1 cellular context compared by ENCODE assay signal in the genomic region with DNA sequence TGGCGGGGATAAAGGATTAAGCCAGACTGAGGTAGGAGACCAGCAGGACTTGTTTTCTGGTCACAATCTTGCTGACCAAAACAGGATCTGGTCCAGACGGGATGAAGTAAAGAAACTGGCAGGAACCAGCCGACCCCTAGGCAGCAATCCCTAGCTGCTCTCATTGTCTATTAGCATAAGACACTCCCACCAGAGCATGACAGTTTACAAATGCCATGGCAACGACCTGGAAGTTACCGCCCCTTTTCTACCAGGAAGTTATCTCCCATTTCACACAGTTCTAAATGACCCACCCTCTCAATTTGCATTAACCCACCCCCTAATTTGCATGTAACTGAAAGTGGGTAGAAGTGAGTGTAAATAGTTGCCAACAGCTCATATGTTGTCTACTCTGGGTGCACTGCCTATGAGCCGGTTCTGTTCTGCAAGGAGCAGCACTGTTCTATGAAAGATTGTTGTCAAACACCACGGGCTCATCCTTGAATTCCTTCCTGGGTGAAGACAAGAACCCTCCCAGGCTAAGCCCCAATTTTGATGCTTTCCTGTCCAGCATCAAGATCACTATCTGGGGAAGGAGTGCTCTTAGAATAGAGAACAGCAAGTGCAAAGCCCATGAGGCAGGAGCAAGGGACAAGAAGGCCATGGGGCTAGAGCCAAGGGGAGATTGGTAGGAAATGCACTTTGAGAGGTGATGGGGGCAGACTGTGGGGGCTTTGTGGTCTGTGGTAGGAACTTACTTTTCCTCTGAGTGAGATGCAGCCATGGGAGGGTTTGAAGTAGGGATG.
TF ChIP-seq lines count a peak whose summit lies in the region.

No MANE protein-coding gene starts in this region.

TF ChIP-seq in K562, 482 proteins besides CTCF, POLR2A, EP300 and RAD21 (continued from another document and continues in another):
- TF ChIP-seq HNRNPLL (IDR thresholded peaks at IDR 0.05; ENCODE audit: low read depth, low read length, poor library complexity, severe bottlenecking) = no peak
- TF ChIP-seq CSDE1 (IDR thresholded peaks at IDR 0.05) = peak in 1 of 2 experiments; percentile 84; a peak in 2 of 4 replicates
- TF ChIP-seq, protein P1, sequence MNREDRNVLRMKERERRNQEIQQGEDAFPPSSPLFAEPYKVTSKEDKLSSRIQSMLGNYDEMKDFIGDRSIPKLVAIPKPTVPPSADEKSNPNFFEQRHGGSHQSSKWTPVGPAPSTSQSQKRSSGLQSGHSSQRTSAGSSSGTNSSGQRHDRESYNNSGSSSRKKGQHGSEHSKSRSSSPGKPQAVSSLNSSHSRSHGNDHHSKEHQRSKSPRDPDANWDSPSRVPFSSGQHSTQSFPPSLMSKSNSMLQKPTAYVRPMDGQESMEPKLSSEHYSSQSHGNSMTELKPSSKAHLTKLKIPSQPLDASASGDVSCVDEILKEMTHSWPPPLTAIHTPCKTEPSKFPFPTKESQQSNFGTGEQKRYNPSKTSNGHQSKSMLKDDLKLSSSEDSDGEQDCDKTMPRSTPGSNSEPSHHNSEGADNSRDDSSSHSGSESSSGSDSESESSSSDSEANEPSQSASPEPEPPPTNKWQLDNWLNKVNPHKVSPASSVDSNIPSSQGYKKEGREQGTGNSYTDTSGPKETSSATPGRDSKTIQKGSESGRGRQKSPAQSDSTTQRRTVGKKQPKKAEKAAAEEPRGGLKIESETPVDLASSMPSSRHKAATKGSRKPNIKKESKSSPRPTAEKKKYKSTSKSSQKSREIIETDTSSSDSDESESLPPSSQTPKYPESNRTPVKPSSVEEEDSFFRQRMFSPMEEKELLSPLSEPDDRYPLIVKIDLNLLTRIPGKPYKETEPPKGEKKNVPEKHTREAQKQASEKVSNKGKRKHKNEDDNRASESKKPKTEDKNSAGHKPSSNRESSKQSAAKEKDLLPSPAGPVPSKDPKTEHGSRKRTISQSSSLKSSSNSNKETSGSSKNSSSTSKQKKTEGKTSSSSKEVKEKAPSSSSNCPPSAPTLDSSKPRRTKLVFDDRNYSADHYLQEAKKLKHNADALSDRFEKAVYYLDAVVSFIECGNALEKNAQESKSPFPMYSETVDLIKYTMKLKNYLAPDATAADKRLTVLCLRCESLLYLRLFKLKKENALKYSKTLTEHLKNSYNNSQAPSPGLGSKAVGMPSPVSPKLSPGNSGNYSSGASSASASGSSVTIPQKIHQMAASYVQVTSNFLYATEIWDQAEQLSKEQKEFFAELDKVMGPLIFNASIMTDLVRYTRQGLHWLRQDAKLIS (CRISPR knock-in tag; IDR thresholded peaks at IDR 0.05) = no peak
- TF ChIP-seq TBL1XR1 (IDR thresholded peaks at IDR 0.05; ENCODE audit: low read length in 2 of 2) = no peak
- TF ChIP-seq, protein P2, sequence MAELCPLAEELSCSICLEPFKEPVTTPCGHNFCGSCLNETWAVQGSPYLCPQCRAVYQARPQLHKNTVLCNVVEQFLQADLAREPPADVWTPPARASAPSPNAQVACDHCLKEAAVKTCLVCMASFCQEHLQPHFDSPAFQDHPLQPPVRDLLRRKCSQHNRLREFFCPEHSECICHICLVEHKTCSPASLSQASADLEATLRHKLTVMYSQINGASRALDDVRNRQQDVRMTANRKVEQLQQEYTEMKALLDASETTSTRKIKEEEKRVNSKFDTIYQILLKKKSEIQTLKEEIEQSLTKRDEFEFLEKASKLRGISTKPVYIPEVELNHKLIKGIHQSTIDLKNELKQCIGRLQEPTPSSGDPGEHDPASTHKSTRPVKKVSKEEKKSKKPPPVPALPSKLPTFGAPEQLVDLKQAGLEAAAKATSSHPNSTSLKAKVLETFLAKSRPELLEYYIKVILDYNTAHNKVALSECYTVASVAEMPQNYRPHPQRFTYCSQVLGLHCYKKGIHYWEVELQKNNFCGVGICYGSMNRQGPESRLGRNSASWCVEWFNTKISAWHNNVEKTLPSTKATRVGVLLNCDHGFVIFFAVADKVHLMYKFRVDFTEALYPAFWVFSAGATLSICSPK (IDR thresholded peaks at IDR 0.05; ENCODE audit: borderline replicate concordance) = no peak
- TF ChIP-seq HCFC1 (IDR thresholded peaks at IDR 0.05; ENCODE audit: low read depth, low read length) = peak; percentile 42
- TF ChIP-seq, protein P3, sequence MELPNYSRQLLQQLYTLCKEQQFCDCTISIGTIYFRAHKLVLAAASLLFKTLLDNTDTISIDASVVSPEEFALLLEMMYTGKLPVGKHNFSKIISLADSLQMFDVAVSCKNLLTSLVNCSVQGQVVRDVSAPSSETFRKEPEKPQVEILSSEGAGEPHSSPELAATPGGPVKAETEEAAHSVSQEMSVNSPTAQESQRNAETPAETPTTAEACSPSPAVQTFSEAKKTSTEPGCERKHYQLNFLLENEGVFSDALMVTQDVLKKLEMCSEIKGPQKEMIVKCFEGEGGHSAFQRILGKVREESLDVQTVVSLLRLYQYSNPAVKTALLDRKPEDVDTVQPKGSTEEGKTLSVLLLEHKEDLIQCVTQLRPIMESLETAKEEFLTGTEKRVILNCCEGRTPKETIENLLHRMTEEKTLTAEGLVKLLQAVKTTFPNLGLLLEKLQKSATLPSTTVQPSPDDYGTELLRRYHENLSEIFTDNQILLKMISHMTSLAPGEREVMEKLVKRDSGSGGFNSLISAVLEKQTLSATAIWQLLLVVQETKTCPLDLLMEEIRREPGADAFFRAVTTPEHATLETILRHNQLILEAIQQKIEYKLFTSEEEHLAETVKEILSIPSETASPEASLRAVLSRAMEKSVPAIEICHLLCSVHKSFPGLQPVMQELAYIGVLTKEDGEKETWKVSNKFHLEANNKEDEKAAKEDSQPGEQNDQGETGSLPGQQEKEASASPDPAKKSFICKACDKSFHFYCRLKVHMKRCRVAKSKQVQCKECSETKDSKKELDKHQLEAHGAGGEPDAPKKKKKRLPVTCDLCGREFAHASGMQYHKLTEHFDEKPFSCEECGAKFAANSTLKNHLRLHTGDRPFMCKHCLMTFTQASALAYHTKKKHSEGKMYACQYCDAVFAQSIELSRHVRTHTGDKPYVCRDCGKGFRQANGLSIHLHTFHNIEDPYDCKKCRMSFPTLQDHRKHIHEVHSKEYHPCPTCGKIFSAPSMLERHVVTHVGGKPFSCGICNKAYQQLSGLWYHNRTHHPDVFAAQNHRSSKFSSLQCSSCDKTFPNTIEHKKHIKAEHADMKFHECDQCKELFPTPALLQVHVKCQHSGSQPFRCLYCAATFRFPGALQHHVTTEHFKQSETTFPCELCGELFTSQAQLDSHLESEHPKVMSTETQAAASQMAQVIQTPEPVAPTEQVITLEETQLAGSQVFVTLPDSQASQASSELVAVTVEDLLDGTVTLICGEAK (IDR thresholded peaks at IDR 0.05) = peak; percentile 93
- TF ChIP-seq, protein P3 (CRISPR knock-in tag; IDR thresholded peaks at IDR 0.05) = no peak
- TF ChIP-seq, protein P4, sequence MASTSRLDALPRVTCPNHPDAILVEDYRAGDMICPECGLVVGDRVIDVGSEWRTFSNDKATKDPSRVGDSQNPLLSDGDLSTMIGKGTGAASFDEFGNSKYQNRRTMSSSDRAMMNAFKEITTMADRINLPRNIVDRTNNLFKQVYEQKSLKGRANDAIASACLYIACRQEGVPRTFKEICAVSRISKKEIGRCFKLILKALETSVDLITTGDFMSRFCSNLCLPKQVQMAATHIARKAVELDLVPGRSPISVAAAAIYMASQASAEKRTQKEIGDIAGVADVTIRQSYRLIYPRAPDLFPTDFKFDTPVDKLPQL (IDR thresholded peaks at IDR 0.05; ENCODE audit: extremely low read depth, insufficient read length) = no peak
- no peak for TF ChIP-seq FIP1L1 (IDR thresholded peaks at IDR 0.05; ENCODE audit: low read depth, low read length, poor library complexity, severe bottlenecking)
- peak; percentile 65 for TF ChIP-seq RBM25 (IDR thresholded peaks at IDR 0.05; ENCODE audit: low read depth, low read length, severe bottlenecking)
- TF ChIP-seq, protein P5, sequence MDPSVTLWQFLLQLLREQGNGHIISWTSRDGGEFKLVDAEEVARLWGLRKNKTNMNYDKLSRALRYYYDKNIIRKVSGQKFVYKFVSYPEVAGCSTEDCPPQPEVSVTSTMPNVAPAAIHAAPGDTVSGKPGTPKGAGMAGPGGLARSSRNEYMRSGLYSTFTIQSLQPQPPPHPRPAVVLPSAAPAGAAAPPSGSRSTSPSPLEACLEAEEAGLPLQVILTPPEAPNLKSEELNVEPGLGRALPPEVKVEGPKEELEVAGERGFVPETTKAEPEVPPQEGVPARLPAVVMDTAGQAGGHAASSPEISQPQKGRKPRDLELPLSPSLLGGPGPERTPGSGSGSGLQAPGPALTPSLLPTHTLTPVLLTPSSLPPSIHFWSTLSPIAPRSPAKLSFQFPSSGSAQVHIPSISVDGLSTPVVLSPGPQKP (CRISPR knock-in tag; IDR thresholded peaks at IDR 0.05) = no peak
- TF ChIP-seq TAF15 (IDR thresholded peaks at IDR 0.05; ENCODE audit: low read depth, low read length) = no peak
- peak; percentile 94 for TF ChIP-seq SP1 (CRISPR knock-in tag; IDR thresholded peaks at IDR 0.05)
- peak; percentile 14 for TF ChIP-seq MEIS2 (IDR thresholded peaks at IDR 0.05; ENCODE audit: partially characterized antibody)
- TF ChIP-seq ZNF12 (CRISPR knock-in tag; IDR thresholded peaks at IDR 0.05) = peak; percentile 48; the same call in 1 of the 2 replicates
- TF ChIP-seq GTF2F1 (IDR thresholded peaks at IDR 0.05; ENCODE audit: low read depth, low read length) = no peak
- no peak for TF ChIP-seq ZNF561 (CRISPR knock-in tag; conservative IDR thresholded peaks at IDR 0.05)
- peak in 1 of 2 experiments; percentile 16; a peak in 2 of 4 replicates for TF ChIP-seq RCOR1 (IDR thresholded peaks at IDR 0.05; ENCODE audit: borderline replicate concordance in 1 of 2, low read depth in 2 of 2, low read length in 2 of 2)
- peak; percentile 96 for TF ChIP-seq MXI1 (IDR thresholded peaks at IDR 0.05; ENCODE audit: low read depth, low read length)
- TF ChIP-seq, protein P6, sequence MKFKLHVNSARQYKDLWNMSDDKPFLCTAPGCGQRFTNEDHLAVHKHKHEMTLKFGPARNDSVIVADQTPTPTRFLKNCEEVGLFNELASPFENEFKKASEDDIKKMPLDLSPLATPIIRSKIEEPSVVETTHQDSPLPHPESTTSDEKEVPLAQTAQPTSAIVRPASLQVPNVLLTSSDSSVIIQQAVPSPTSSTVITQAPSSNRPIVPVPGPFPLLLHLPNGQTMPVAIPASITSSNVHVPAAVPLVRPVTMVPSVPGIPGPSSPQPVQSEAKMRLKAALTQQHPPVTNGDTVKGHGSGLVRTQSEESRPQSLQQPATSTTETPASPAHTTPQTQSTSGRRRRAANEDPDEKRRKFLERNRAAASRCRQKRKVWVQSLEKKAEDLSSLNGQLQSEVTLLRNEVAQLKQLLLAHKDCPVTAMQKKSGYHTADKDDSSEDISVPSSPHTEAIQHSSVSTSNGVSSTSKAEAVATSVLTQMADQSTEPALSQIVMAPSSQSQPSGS (CRISPR knock-in tag; IDR thresholded peaks at IDR 0.05) = no peak
- peak; percentile 35; the same call in 1 of the 2 replicates for TF ChIP-seq HDAC2 (IDR thresholded peaks at IDR 0.05)
- TF ChIP-seq HSF4 (CRISPR knock-in tag; IDR thresholded peaks at IDR 0.05; ENCODE audit: borderline replicate concordance) = no peak
- TF ChIP-seq DPF2 (IDR thresholded peaks at IDR 0.05) = peak; percentile 15; the same call in 1 of the 2 replicates
- TF ChIP-seq OTX1 (CRISPR knock-in tag; IDR thresholded peaks at IDR 0.05) = no peak
- peak; percentile 98 for TF ChIP-seq BMI1 (IDR thresholded peaks at IDR 0.05; ENCODE audit: low read length)
- TF ChIP-seq, protein P7, sequence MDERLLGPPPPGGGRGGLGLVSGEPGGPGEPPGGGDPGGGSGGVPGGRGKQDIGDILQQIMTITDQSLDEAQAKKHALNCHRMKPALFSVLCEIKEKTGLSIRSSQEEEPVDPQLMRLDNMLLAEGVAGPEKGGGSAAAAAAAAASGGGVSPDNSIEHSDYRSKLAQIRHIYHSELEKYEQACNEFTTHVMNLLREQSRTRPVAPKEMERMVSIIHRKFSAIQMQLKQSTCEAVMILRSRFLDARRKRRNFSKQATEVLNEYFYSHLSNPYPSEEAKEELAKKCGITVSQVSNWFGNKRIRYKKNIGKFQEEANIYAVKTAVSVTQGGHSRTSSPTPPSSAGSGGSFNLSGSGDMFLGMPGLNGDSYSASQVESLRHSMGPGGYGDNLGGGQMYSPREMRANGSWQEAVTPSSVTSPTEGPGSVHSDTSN (CRISPR knock-in tag; IDR thresholded peaks at IDR 0.05; ENCODE audit: low read depth) = no peak
- TF ChIP-seq, protein P7 (tag; conservative IDR thresholded peaks at IDR 0.05; ENCODE audit: low read depth) = peak; percentile 2; the same call in 1 of the 2 replicates
- no peak for TF ChIP-seq SREBF2 (CRISPR knock-in tag; IDR thresholded peaks at IDR 0.05)
- no peak for TF ChIP-seq ZFPM2 (CRISPR knock-in tag; IDR thresholded peaks at IDR 0.05)
- TF ChIP-seq PHF8 (IDR thresholded peaks at IDR 0.05; ENCODE audit: borderline replicate concordance, low read length) = no peak; the same call in 1 of the 2 replicates
- TF ChIP-seq RFX1 (IDR thresholded peaks at IDR 0.05) = peak; percentile 98
- TF ChIP-seq ELF1 (tag; IDR thresholded peaks at IDR 0.05) = peak; percentile 78
- no peak for TF ChIP-seq RBFOX2 (IDR thresholded peaks at IDR 0.05; ENCODE audit: low read depth, low read length)
- TF ChIP-seq JUND (IDR thresholded peaks at IDR 0.05; ENCODE audit: borderline replicate concordance, low read depth, low read length) = 0 out of 2 replicates have a peak, but pooled peaks have one; percentile 24
- TF ChIP-seq JUND (tag; IDR thresholded peaks at IDR 0.05; ENCODE audit: borderline replicate concordance, low read depth, low read length) = no peak
